Comparison of ENCODE assay signal across 19 cellular contexts in genomic region chr7:79552463-79552862, GRCh38.
A peak's percentile ranks its signal among the peaks of the same experiment; 100 is the strongest.
DNase-seq lines count a peak whose midpoint lies in the region; ATAC-seq and FAIRE-seq lines count a peak whose summit lies in the region.
"Had no signal": no experiment of that assay in that cellular context is flagged by ENCODE, and none has a peak within 500 bp of the region (broad histone marks: within the 10 kb centered on the region; RNA-seq: fewer than 3 reads in every experiment).

No MANE protein-coding gene starts in this region.

- H3K27me3 Mint-ChIP-seq in activated T-cell treated with anti-CD3 and anti-CD28 coated beads, Interleukin-2, amount 50 U/mL, for 4 hours (ENCODE audit: low read depth): no peaks in the 10 kb centered on the region
- H3K27me3 Mint-ChIP-seq in activated naive CD4-positive, alpha-beta T cell treated with anti-CD3 and anti-CD28 coated beads, Interleukin-2, amount 10 ng/mL, durations not matched to agents 7 days and 5 days: no peaks in the 10 kb centered on the region
- H3K27me3 Mint-ChIP-seq: CD4-positive, alpha-beta memory T cell had no signal

- H3K27ac ChIP-seq in small intestine (ENCODE audit: low read depth in 1 of 2, low read length in 1 of 2): no peak overlapping the region
- H3K27ac ChIP-seq: 22Rv1 had no signal

- no peak for ATAC-seq in activated T-cell treated with anti-CD3 and anti-CD28 coated beads, Interleukin-2, amount 50 U/mL, for 4 hours

- H3K36me3 ChIP-seq in small intestine (ENCODE audit: control insufficient read depth in 2 of 2, insufficient read depth in 2 of 2, low read length in 2 of 2): no peaks in the 10 kb centered on the region
- H3K36me3 ChIP-seq: HAP-1 had no signal

- no peak overlapping the region for H3K4me3 ChIP-seq in small intestine (ENCODE audit: low read depth in 1 of 2, low read length in 2 of 2)
- H3K4me3 ChIP-seq: HAP-1 had no signal

- DNase-seq in RCC 7860 (ENCODE audit: low spot score) (no peak), small intestine (no peak), NCI-H146 treated with DMSO at 0.1 percent for 48 hours (lab: John Stamatoyannopoulos, UW; ENCODE audit: unreplicated experiment) (no peak)
- DNase-seq in activated T-cell treated with anti-CD3 and anti-CD28 coated beads, Interleukin-2, amount 50 U/mL, for 4 hours: no peak
- no peak for DNase-seq in activated naive CD4-positive, alpha-beta T cell treated with anti-CD3 and anti-CD28 coated beads, Interleukin-2, amount 10 ng/mL, durations not matched to agents 7 days and 5 days
- DNase-seq: C1 segment of cervical spinal cord; Calu3; CD4-positive, alpha-beta memory T cell; COR-L47; DMS153; DND-41; GOT3; HFFc6 had no signal

- CTCF ChIA-PET in activated naive CD4-positive, alpha-beta T cell treated with anti-CD3 and anti-CD28 coated beads, Interleukin-2, amount 10 ng/mL, durations not matched to agents 7 days and 5 days (lab: Charles Lee): no interaction called here

- H3K9me3 Mint-ChIP-seq in activated T-cell treated with anti-CD3 and anti-CD28 coated beads, Interleukin-2, amount 50 U/mL, for 4 hours: peaks cover 7% of the 10 kb centered on the region
- H3K9me3 Mint-ChIP-seq in activated naive CD4-positive, alpha-beta T cell treated with anti-CD3 and anti-CD28 coated beads, Interleukin-2, amount 10 ng/mL, durations not matched to agents 7 days and 5 days: peaks cover 3% of the 10 kb centered on the region
- H3K9me3 Mint-ChIP-seq: HFFc6 had no signal

- no peaks in the 10 kb centered on the region for H3K9me3 ChIP-seq in small intestine (ENCODE audit: control insufficient read depth, low read depth)
- H3K9me3 ChIP-seq: HAP-1 had no signal

- no peaks in the 10 kb centered on the region for H3K4me1 Mint-ChIP-seq in activated T-cell treated with anti-CD3 and anti-CD28 coated beads, Interleukin-2, amount 50 U/mL, for 4 hours (ENCODE audit: low read depth)
- H3K4me1 Mint-ChIP-seq in activated naive CD4-positive, alpha-beta T cell treated with anti-CD3 and anti-CD28 coated beads, Interleukin-2, amount 10 ng/mL, durations not matched to agents 7 days and 5 days: no peaks in the 10 kb centered on the region

- H3K4me3 Mint-ChIP-seq in activated T-cell treated with anti-CD3 and anti-CD28 coated beads, Interleukin-2, amount 50 U/mL, for 4 hours: no peak overlapping the region
- H3K4me3 Mint-ChIP-seq in activated naive CD4-positive, alpha-beta T cell treated with anti-CD3 and anti-CD28 coated beads, Interleukin-2, amount 10 ng/mL, durations not matched to agents 7 days and 5 days: no peak overlapping the region
- H3K4me3 Mint-ChIP-seq: CD4-positive, alpha-beta memory T cell; HFFc6 had no signal

- no peak overlapping the region for H3K27ac Mint-ChIP-seq in activated naive CD4-positive, alpha-beta T cell treated with anti-CD3 and anti-CD28 coated beads, Interleukin-2, amount 10 ng/mL, durations not matched to agents 7 days and 5 days
- H3K27ac Mint-ChIP-seq: CD4-positive, alpha-beta memory T cell; HFFc6 had no signal

- peak; percentile 66 for FAIRE-seq in A204.1 (lab: Jason Lieb, UNC)
- FAIRE-seq in RCC 7860 (lab: Jason Lieb, UNC): peak; percentile 69
- FAIRE-seq in endometrium (lab: Jason Lieb, UNC): peak; percentile 54
- FAIRE-seq in small intestine (lab: Jason Lieb, UNC): peak; percentile 53
- FAIRE-seq: GM12892, H54 had no signal

- H3K36me3 Mint-ChIP-seq in activated T-cell treated with anti-CD3 and anti-CD28 coated beads, Interleukin-2, amount 50 U/mL, for 4 hours (ENCODE audit: insufficient read depth): no peaks in the 10 kb centered on the region
- no peaks in the 10 kb centered on the region for H3K36me3 Mint-ChIP-seq in activated naive CD4-positive, alpha-beta T cell treated with anti-CD3 and anti-CD28 coated beads, Interleukin-2, amount 10 ng/mL, durations not matched to agents 7 days and 5 days
- H3K36me3 Mint-ChIP-seq: CD4-positive, alpha-beta memory T cell had no signal

- no peaks in the 10 kb centered on the region for H3K4me1 ChIP-seq in small intestine (ENCODE audit: control insufficient read depth in 2 of 2, insufficient read depth in 1 of 2, low read depth in 1 of 2, low read length in 1 of 2)
- H3K4me1 ChIP-seq: HAP-1 had no signal

- H3K27me3 ChIP-seq in small intestine (ENCODE audit: control insufficient read depth in 2 of 2, insufficient read depth in 2 of 2, low read length in 2 of 2): no peaks in the 10 kb centered on the region
